ENCODE assay signal across 9 cellular contexts in the genomic region with DNA sequence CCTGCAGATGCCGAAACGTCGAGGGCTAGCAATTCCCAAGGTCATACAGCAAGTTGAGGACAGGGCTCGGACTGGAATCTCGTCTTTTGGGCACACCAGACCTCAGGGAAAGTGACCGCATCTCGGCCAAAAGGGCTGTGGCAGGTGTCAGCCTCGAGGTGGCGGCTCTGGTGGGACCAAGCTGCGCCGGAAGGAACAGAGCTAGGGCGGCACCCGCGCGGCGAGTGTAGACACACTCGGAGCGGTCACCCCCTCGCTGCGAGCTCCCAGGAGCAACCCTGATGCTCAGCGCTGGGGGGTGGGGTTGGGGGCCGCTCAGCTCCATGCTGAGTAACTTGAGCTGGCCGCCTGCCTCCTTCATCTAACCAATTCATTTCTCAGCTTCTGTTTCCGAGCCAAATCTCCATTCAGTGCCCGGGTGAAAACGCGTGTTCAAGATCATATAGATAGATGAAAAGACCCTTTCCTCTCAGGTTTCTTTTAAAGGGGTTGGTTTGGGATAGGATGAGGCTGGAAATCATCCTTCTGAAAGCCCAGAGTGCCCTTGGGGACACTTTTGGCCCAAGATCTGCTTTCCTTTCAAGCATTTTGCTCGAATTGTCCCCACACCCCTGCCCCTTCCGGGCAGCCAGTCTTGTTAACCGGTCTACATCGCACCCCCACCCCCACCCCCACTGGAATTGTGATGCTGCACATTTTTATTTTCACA. TPM values are rescaled to one million over a fixed set of nuclear protein-coding genes. Genes with fewer than 3 reads are reported as not detected.
DNase-seq lines count a peak whose midpoint lies in the region; ATAC-seq and TF ChIP-seq lines count a peak whose summit lies in the region.
"Had no signal": no experiment of that assay in that cellular context is flagged by ENCODE, and none has a peak within 500 bp of the region (broad histone marks: within the 10 kb centered on the region; RNA-seq: fewer than 3 reads in every experiment).

No MANE protein-coding gene starts in this region.

- H3K36me3 ChIP-seq in GM23338 (ENCODE audit: insufficient read depth), result no peaks in the 10 kb centered on the region

- H3K27ac Mint-ChIP-seq in GM23338 (no peak overlapping the region), glutamatergic neuron (ENCODE audit: unreplicated experiment) (peak overlapping the region; percentile 100)

- H3K4me1 ChIP-seq in GM23338 (ENCODE audit: insufficient read depth), result peaks cover 50% of the 10 kb centered on the region

- peaks cover 17% of the 10 kb centered on the region for H4K20me1 ChIP-seq in GM23338 (replicated peaks; ENCODE audit: insufficient read depth)

- H3K4me2 ChIP-seq in GM23338, result peak overlapping the region; percentile 96

- H3K79me2 ChIP-seq in GM23338 (replicated peaks; ENCODE audit: insufficient read depth), result peaks cover 24% of the 10 kb centered on the region

- H3K27me3 ChIP-seq in GM23338 (ENCODE audit: insufficient read depth), result peaks cover 36% of the 10 kb centered on the region

- H3F3A ChIP-seq in GM23338 (replicated peaks; ENCODE audit: low read depth), result peaks cover 34% of the 10 kb centered on the region

- peak; percentile 81 for DNase-seq in GM23338 (ENCODE audit: low spot score)
- DNase-seq in SK-N-DZ (ENCODE audit: low spot score), result peak; percentile 75
- DNase-seq in glutamatergic neuron, result peak; percentile 84
- DNase-seq in stimulated activated naive CD8-positive, alpha-beta T cell treated with anti-CD3 and anti-CD28 coated beads, Interleukin-15, Interleukin-2, amounts not matched to agents 100 U/mL and 50 U/mL, for 24 hours, result peak; percentile 46
- DNase-seq in kidney glomerular epithelial cell (lab: John Stamatoyannopoulos, UW), result no peak
- no peak for DNase-seq in SW 1271 (lab: John Stamatoyannopoulos, UW)

- H2AFZ ChIP-seq in GM23338, result peak overlapping the region; percentile 90

- H3K4me3 ChIP-seq in GM23338, result peak overlapping the region; percentile 93

- no peak overlapping the region for H3K27ac ChIP-seq in 22Rv1
- no peak overlapping the region for H3K27ac ChIP-seq in GM23338 (ENCODE audit: low read depth)

- peak overlapping the region; percentile 91 for H3K4me3 Mint-ChIP-seq in GM23338
- peak overlapping the region; percentile 98 for H3K4me3 Mint-ChIP-seq in glutamatergic neuron (ENCODE audit: unreplicated experiment)

- ATAC-seq in GM23338 (peak; percentile 2), GM21367 (IDR thresholded peaks at IDR 0.05; ENCODE audit: unreplicated experiment) (no peak)
- ATAC-seq in stimulated activated naive CD8-positive, alpha-beta T cell treated with anti-CD3 and anti-CD28 coated beads, Interleukin-15, Interleukin-2, amounts not matched to agents 100 U/mL and 50 U/mL, for 24 hours, result no peak

- peaks cover 46% of the 10 kb centered on the region for H3K27me3 Mint-ChIP-seq in GM23338 (ENCODE audit: insufficient read depth, low read depth, poor library complexity)
- H3K27me3 Mint-ChIP-seq in glutamatergic neuron (ENCODE audit: unreplicated experiment), result peaks cover 46% of the 10 kb centered on the region

- H3K9me3 Mint-ChIP-seq in GM23338 (no peaks in the 10 kb centered on the region; the same call in 2 of the 3 replicates), glutamatergic neuron (ENCODE audit: unreplicated experiment) (peaks cover 48% of the 10 kb centered on the region)

- peaks cover 49% of the 10 kb centered on the region for H3K4me1 Mint-ChIP-seq in GM23338
- peaks cover 19% of the 10 kb centered on the region for H3K4me1 Mint-ChIP-seq in glutamatergic neuron (ENCODE audit: low read depth, unreplicated experiment)

- H3K36me3 Mint-ChIP-seq in GM23338 (ENCODE audit: low read depth) (peaks cover 17% of the 10 kb centered on the region), glutamatergic neuron (ENCODE audit: unreplicated experiment) (peaks cover 13% of the 10 kb centered on the region)

- TF ChIP-seq CTCF in 22Rv1 (IDR thresholded peaks at IDR 0.05) (peak; percentile 22; the same call in 1 of the 2 replicates), GM23338 (conservative IDR thresholded peaks at IDR 0.05; ENCODE audit: low read depth in 2 of 2) (peak; percentile 17 to 18; a peak in 1 of 4 replicates), glutamatergic neuron (IDR thresholded peaks at IDR 0.05; ENCODE audit: partially characterized antibody, unreplicated experiment) (peak; percentile 20)

- H3K9me2 ChIP-seq in GM23338 (ENCODE audit: insufficient read depth), result no peaks in the 10 kb centered on the region

TF ChIP-seq in GM23338, 12 proteins besides CTCF, POLR2A, EP300 and RAD21:
- TF ChIP-seq, protein P1, sequence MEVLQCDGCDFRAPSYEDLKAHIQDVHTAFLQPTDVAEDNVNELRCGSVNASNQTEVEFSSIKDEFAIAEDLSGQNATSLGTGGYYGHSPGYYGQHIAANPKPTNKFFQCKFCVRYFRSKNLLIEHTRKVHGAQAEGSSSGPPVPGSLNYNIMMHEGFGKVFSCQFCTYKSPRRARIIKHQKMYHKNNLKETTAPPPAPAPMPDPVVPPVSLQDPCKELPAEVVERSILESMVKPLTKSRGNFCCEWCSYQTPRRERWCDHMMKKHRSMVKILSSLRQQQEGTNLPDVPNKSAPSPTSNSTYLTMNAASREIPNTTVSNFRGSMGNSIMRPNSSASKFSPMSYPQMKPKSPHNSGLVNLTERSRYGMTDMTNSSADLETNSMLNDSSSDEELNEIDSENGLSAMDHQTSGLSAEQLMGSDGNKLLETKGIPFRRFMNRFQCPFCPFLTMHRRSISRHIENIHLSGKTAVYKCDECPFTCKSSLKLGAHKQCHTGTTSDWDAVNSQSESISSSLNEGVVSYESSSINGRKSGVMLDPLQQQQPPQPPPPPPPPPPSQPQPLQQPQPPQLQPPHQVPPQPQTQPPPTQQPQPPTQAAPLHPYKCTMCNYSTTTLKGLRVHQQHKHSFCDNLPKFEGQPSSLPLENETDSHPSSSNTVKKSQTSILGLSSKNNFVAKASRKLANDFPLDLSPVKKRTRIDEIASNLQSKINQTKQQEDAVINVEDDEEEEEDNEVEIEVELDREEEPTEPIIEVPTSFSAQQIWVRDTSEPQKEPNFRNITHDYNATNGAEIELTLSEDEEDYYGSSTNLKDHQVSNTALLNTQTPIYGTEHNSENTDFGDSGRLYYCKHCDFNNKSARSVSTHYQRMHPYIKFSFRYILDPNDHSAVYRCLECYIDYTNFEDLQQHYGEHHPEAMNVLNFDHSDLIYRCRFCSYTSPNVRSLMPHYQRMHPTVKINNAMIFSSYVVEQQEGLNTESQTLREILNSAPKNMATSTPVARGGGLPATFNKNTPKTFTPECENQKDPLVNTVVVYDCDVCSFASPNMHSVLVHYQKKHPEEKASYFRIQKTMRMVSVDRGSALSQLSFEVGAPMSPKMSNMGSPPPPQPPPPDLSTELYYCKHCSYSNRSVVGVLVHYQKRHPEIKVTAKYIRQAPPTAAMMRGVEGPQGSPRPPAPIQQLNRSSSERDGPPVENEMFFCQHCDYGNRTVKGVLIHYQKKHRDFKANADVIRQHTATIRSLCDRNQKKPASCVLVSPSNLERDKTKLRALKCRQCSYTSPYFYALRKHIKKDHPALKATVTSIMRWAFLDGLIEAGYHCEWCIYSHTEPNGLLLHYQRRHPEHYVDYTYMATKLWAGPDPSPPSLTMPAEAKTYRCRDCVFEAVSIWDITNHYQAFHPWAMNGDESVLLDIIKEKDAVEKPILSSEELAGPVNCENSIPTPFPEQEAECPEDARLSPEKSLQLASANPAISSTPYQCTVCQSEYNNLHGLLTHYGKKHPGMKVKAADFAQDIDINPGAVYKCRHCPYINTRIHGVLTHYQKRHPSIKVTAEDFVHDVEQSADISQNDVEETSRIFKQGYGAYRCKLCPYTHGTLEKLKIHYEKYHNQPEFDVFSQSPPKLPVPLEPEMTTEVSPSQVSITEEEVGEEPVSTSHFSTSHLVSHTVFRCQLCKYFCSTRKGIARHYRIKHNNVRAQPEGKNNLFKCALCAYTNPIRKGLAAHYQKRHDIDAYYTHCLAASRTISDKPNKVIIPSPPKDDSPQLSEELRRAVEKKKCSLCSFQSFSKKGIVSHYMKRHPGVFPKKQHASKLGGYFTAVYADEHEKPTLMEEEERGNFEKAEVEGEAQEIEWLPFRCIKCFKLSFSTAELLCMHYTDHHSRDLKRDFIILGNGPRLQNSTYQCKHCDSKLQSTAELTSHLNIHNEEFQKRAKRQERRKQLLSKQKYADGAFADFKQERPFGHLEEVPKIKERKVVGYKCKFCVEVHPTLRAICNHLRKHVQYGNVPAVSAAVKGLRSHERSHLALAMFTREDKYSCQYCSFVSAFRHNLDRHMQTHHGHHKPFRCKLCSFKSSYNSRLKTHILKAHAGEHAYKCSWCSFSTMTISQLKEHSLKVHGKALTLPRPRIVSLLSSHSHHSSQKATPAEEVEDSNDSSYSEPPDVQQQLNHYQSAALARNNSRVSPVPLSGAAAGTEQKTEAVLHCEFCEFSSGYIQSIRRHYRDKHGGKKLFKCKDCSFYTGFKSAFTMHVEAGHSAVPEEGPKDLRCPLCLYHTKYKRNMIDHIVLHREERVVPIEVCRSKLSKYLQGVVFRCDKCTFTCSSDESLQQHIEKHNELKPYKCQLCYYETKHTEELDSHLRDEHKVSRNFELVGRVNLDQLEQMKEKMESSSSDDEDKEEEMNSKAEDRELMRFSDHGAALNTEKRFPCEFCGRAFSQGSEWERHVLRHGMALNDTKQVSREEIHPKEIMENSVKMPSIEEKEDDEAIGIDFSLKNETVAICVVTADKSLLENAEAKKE (CRISPR knock-in tag; IDR thresholded peaks at IDR 0.05), result no peak
- TF ChIP-seq POLR2AphosphoS5 (IDR thresholded peaks at IDR 0.05; ENCODE audit: low read depth), result peak; percentile 29; the same call in 1 of the 2 replicates

RNA-seq across cellular contexts. Expression of a gene that starts 2.3 kb away (rescaled TPM):
- 794 and 802 TPM in 2 replicates for total RNA-seq in GM23338 (2014; rRNA removed; shearing (Covaris generic))
- 355 and 376 TPM in 2 replicates for polyA plus RNA-seq in GM23338 (2016; fragmentation: Nextera tagmentation; extraction: Ambion mirVana)
- polyA plus RNA-seq in SK-N-DZ (2014; cell fraction: cytosol; rRNA removed), result 757 and 774 TPM in 2 replicates
- 230 and 363 TPM in 2 replicates for polyA plus RNA-seq in SK-N-DZ (2014; cell fraction: nucleus; rRNA removed)
- 1,777 TPM for total RNA-seq in glutamatergic neuron (ENCODE audit: unreplicated experiment)
- total RNA-seq: activated CD8-positive, alpha-beta memory T cell treated with anti-CD3 and anti-CD28 coated beads for 36 hours had no signal

RNA-seq across cellular contexts. Expression of a gene that starts 29.0 kb away (rescaled TPM):
- 30.6 and 37.2 TPM in 2 replicates for total RNA-seq in GM23338 (2014; rRNA removed; shearing (Covaris generic))
- 168 and 180 TPM in 2 replicates for polyA plus RNA-seq in GM23338 (2016; fragmentation: Nextera tagmentation; extraction: Ambion mirVana)
- 33.9 and 48.5 TPM in 2 replicates for polyA plus RNA-seq in SK-N-DZ (2014; cell fraction: cytosol; rRNA removed)
- polyA plus RNA-seq in SK-N-DZ (2014; cell fraction: nucleus; rRNA removed), result 52.4 and 61.1 TPM in 2 replicates
- total RNA-seq in glutamatergic neuron (ENCODE audit: unreplicated experiment), result 37.2 TPM

Comparison
In these comparisons a context has a peak if more than half of its experiments do, and no peak if none do; other contexts are left out.
1. DNase-seq: peak in GM23338 (single experiment), SK-N-DZ (single experiment), glutamatergic neuron (single experiment) and stimulated activated naive CD8-positive, alpha-beta T cell treated with anti-CD3 and anti-CD28 coated beads, Interleukin-15, Interleukin-2, amounts not matched to agents 100 U/mL and 50 U/mL, for 24 hours (single experiment); none in kidney glomerular epithelial cell (single experiment) and SW 1271 (0 of 2).
2. Peak in every context shown above with its lines, with median percentiles within 50 percentile points of each other: CTCF ChIP-seq.